ENCODE assay signal across 14 cellular contexts in the genomic region with DNA sequence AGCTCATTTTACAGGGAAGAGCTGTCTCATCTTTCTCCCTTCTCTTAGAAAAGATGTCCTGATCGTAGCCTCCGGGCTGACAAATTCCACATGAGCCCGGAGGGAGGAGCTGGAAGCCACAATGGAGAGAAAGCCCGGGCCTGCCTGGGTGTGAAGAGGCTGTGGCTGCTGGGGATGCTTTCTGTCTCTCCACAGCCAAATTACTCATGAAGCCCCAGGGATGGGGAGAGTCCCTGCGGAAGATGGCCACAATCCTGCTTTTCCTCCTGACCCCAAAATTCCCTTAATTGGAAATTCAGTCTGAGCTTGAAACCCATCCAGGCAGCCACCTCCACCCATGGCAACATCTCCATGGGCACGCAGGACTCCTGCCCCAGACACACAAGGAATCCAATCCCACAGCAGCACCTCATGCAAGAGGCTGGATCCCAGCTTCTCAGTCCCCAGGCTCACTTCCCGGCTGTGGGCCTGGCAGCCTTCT. TPM values are rescaled to one million over a fixed set of nuclear protein-coding genes. Genes with fewer than 3 reads are reported as not detected.
A peak's percentile ranks its signal among the peaks of the same experiment; 100 is the strongest.
DNase-seq lines count a peak whose midpoint lies in the region; TF ChIP-seq lines count a peak whose summit lies in the region.
"Had no signal": no experiment of that assay in that cellular context is flagged by ENCODE, and none has a peak within 500 bp of the region (broad histone marks: within the 10 kb centered on the region; RNA-seq: fewer than 3 reads in every experiment).

No MANE protein-coding gene starts in this region.

- DNase-seq in EH (ENCODE audit: low read depth) (peak; percentile 96), RPMI7951 (ENCODE audit: low read depth) (peak; percentile 100), fibroblast of gingiva (ENCODE audit: low read depth) (peak; percentile 21), activated gamma-delta T cell treated with Interleukin-2 at 50 U/mL for 16 hours (no peak), lower leg skin (ENCODE audit: low spot score in 2 of 2) (no peak), medulla oblongata (ENCODE audit: extremely low spot score) (no peak), NCI-H1105 (lab: John Stamatoyannopoulos, UW) (no peak)
- DNase-seq: activated B cell treated with CpG ODN at 0.5 μM for 24 hours; effector CD8-positive, alpha-beta T cell; lower lobe of right lung; NCI-H187; stimulated activated CD4-positive, alpha-beta T cell treated with anti-CD3 and anti-CD28 coated beads, Interleukin-4, amount 100 ng/mL, for 24 hours; stimulated activated naive CD4-positive, alpha-beta T cell treated with Interleukin-2 at 50 U/mL for 16 hours had no signal

- peak overlapping the region; percentile 96 for H3K27ac ChIP-seq in rectal smooth muscle tissue (ENCODE audit: low read depth, low read length)
- H3K27ac ChIP-seq: lower lobe of right lung had no signal

- no peak overlapping the region for H3K9ac ChIP-seq in rectal smooth muscle tissue (ENCODE audit: low read length)

- intact Hi-C loops in lower leg skin (cut with DNase I; ENCODE audit: low total_unique reads) = no loop called here

- H3K27me3 ChIP-seq in rectal smooth muscle tissue (ENCODE audit: control insufficient read depth, insufficient read depth, low read length) = no peaks in the 10 kb centered on the region

- H3K4me1 ChIP-seq in rectal smooth muscle tissue (ENCODE audit: control insufficient read depth, insufficient read depth, low read length) = peaks cover 41% of the 10 kb centered on the region
- H3K4me1 ChIP-seq: lower lobe of right lung had no signal

- H3K4me3 ChIP-seq in rectal smooth muscle tissue (ENCODE audit: low read length) = no peak overlapping the region
- H3K4me3 ChIP-seq in lower leg skin (ENCODE audit: low read depth, poor library complexity, severe bottlenecking) = no peak overlapping the region
- H3K4me3 ChIP-seq: lower lobe of right lung had no signal

- 22 to 42% methylated on average over 7 of the region's 7 CpGs for WGBS in lower leg skin, 2 donors

- no peak for TF ChIP-seq CTCF in lower leg skin (IDR thresholded peaks at IDR 0.05)

- peaks cover 4% of the 10 kb centered on the region for H3K36me3 ChIP-seq in rectal smooth muscle tissue (ENCODE audit: control insufficient read depth, insufficient read depth, low read length)
- H3K36me3 ChIP-seq: lower lobe of right lung had no signal

- no peak for TF ChIP-seq POLR2A in lower leg skin (IDR thresholded peaks at IDR 0.05)

RNA-seq across cellular contexts. Expression of gene JPH2, which starts 32.4 kb away (rescaled TPM):
- total RNA-seq in RPMI7951 (2014; rRNA removed; shearing (Covaris generic)) = 16.0 and 24.2 TPM in 2 replicates
- 10 to 100 TPM in 1 of 4 donors, 1 to 10 TPM in 3; 1.5 to 10.9 (median 5.6) TPM for total RNA-seq in lower leg skin
- total RNA-seq: activated B cell treated with CpG ODN at 0.5 μM for 24 hours had no signal

RNA-seq across cellular contexts. Expression of gene OSER1, which starts 56.0 kb away (rescaled TPM):
- total RNA-seq in RPMI7951 (2014; rRNA removed; shearing (Covaris generic)) = 81.6 and 89.0 TPM in 2 replicates
- 10 to 100 TPM; 41.2 to 49.6 (median 46.8) TPM for total RNA-seq in lower leg skin

Comparison
In these comparisons a context has a peak if more than half of its experiments do, and no peak if none do; other contexts are left out.
1. DNase-seq: peak in EH (single experiment), RPMI7951 (single experiment) and fibroblast of gingiva (single experiment); none in activated gamma-delta T cell treated with Interleukin-2 at 50 U/mL for 16 hours (single experiment), lower leg skin (0 of 2), medulla oblongata (single experiment) and NCI-H1105 (single experiment).